In genomic region chr16:17367034-17367433, GRCh38 we compare ENCODE assay signal across 11 cellular contexts.
DNase-seq lines count a peak whose midpoint lies in the region; ATAC-seq and TF ChIP-seq lines count a peak whose summit lies in the region.
"Had no signal": no experiment of that assay in that cellular context is flagged by ENCODE, and none has a peak within 500 bp of the region (broad histone marks: within the 10 kb centered on the region; RNA-seq: fewer than 3 reads in every experiment).

No MANE protein-coding gene starts in this region.

- WGBS in mammary epithelial cell (ENCODE audit: low coverage, missing lambda C conversion rate): 100% methylated on average over 2 of the region's 9 CpGs

- H3K9ac ChIP-seq in mammary epithelial cell (ENCODE audit: insufficient read depth, low read length): no peak overlapping the region

- TF ChIP-seq CTCF in CD14-positive monocyte (IDR thresholded peaks at IDR 0.05) (no peak), GM20000 (IDR thresholded peaks at IDR 0.05; ENCODE audit: extremely low read depth, missing control alignments) (no peak), mammary epithelial cell (conservative IDR thresholded peaks at IDR 0.05 in 1 of 2, IDR thresholded peaks at IDR 0.05 in 1 of 2; ENCODE audit: extremely low read depth in 1 of 2, insufficient read depth in 1 of 2, low read depth in 1 of 2, low read length in 2 of 2) (no peak)

- DNase-seq in CD14-positive monocyte (ENCODE audit: low spot score): no peak
- peak; percentile 32 for DNase-seq in GM20000 (ENCODE audit: low spot score)
- DNase-seq in activated CD4-positive, alpha-beta memory T cell treated with anti-CD3 and anti-CD28 coated beads, Interleukin-2, amount 10 ng/mL, durations not matched to agents 7 days and 5 days: no peak
- peak in 2 of 9 donors; percentile 29 to 41 for DNase-seq in naive thymus-derived CD4-positive, alpha-beta T cell
- DNase-seq in mammary epithelial cell: no peak
- no peak for DNase-seq in mesenteric fat pad (ENCODE audit: low spot score)
- DNase-seq in NCI-H2029 treated with DMSO at 0.1 percent for 48 hours (lab: John Stamatoyannopoulos, UW): no peak
- DNase-seq: NCI-H187 treated with DMSO at 0.1 percent for 48 hours, NCI-H82 had no signal

- CTCF ChIA-PET in activated CD4-positive, alpha-beta memory T cell treated with anti-CD3 and anti-CD28 coated beads, Interleukin-2, amount 10 ng/mL, durations not matched to agents 7 days and 5 days (lab: Charles Lee): interaction anchor here (1.3 to 1.8 kb wide), 3 partner anchors 20 to 101 kb away, joined by 3 to 7 read pairs (median 4); no protein-coding TSS in a partner anchor
- CTCF ChIA-PET in naive thymus-derived CD4-positive, alpha-beta T cell (lab: Charles Lee): interaction anchor here (0.8 to 2.2 kb wide), 5 partner anchors 50 to 187 kb away, joined by 3 to 10 read pairs (median 3); no protein-coding TSS in a partner anchor
- CTCF ChIA-PET in mammary epithelial cell (lab: Charles Lee; ENCODE audit: low non-redundant PET): no interaction called here

- peak overlapping the region; percentile 63 to 98 (median 91) for H3K27ac Mint-ChIP-seq in CD14-positive monocyte
- peak overlapping the region; percentile 99 for H3K27ac Mint-ChIP-seq in activated CD4-positive, alpha-beta memory T cell treated with anti-CD3 and anti-CD28 coated beads, Interleukin-2, amount 10 ng/mL, durations not matched to agents 7 days and 5 days
- H3K27ac Mint-ChIP-seq in naive thymus-derived CD4-positive, alpha-beta T cell: peak overlapping the region; percentile 89 to 100 (median 99)

- peak overlapping the region; percentile 16 to 60 for H3K4me3 Mint-ChIP-seq in CD14-positive monocyte
- H3K4me3 Mint-ChIP-seq in activated CD4-positive, alpha-beta memory T cell treated with anti-CD3 and anti-CD28 coated beads, Interleukin-2, amount 10 ng/mL, durations not matched to agents 7 days and 5 days: no peak overlapping the region
- H3K4me3 Mint-ChIP-seq in naive thymus-derived CD4-positive, alpha-beta T cell: peak overlapping the region; percentile 34 to 96 (median 62)

- in situ Hi-C loops in mammary epithelial cell (cut with MboI; ENCODE audit: low sequenced_read_pairs in 2 of 2): loop anchor here in 1 of 2 donors (10.0 kb wide), 1 partner anchor 58 kb away; no protein-coding TSS in a partner anchor

- peak overlapping the region; percentile 70 for H3K27ac ChIP-seq in naive thymus-derived CD4-positive, alpha-beta T cell (ENCODE audit: low read depth, low read length)
- H3K27ac ChIP-seq in mammary epithelial cell (ENCODE audit: insufficient read depth, low read depth, low read length): no peak overlapping the region

- POLR2A ChIA-PET in activated CD4-positive, alpha-beta memory T cell treated with anti-CD3 and anti-CD28 coated beads, Interleukin-2, amount 10 ng/mL, durations not matched to agents 7 days and 5 days (lab: Charles Lee): interaction anchor here (1.2 to 15.6 kb wide), 4 partner anchors 8 to 1423 kb away, joined by 3 to 353 read pairs (median 35); partner anchors contain the start of gene RPS15A
- POLR2A ChIA-PET in naive thymus-derived CD4-positive, alpha-beta T cell (lab: Charles Lee): interaction anchor here (1.0 to 5.0 kb wide), 5 partner anchors 9 to 50 kb away, joined by 3 to 57 read pairs (median 5); no protein-coding TSS in a partner anchor

- dilution Hi-C loops in mammary epithelial cell (cut with HindIII; ENCODE audit: low sequenced_read_pairs): no loop called here

- peaks cover 82% of the 10 kb centered on the region for H3K4me1 Mint-ChIP-seq in CD14-positive monocyte
- peaks cover 97% of the 10 kb centered on the region for H3K4me1 Mint-ChIP-seq in activated CD4-positive, alpha-beta memory T cell treated with anti-CD3 and anti-CD28 coated beads, Interleukin-2, amount 10 ng/mL, durations not matched to agents 7 days and 5 days
- H3K4me1 Mint-ChIP-seq in naive thymus-derived CD4-positive, alpha-beta T cell: peaks cover 69 to 100% (median 97%) of the 10 kb centered on the region in 7 donors

- H3K9me3 Mint-ChIP-seq in CD14-positive monocyte: no peaks in the 10 kb centered on the region
- H3K9me3 Mint-ChIP-seq in activated CD4-positive, alpha-beta memory T cell treated with anti-CD3 and anti-CD28 coated beads, Interleukin-2, amount 10 ng/mL, durations not matched to agents 7 days and 5 days: peaks cover 2% of the 10 kb centered on the region
- peaks cover 0 to 9% (median 0%) of the 10 kb centered on the region in 11 donors for H3K9me3 Mint-ChIP-seq in naive thymus-derived CD4-positive, alpha-beta T cell

- no peak overlapping the region for H3K4me3 ChIP-seq in naive thymus-derived CD4-positive, alpha-beta T cell (ENCODE audit: low read length)
- no peak overlapping the region for H3K4me3 ChIP-seq in mammary epithelial cell (replicated peaks in 1 of 3; ENCODE audit: insufficient read depth in 1 of 3, low read depth in 2 of 3, low read length in 3 of 3)
- H3K4me3 ChIP-seq: coronary artery had no signal

- ATAC-seq in naive thymus-derived CD4-positive, alpha-beta T cell: no peak
- ATAC-seq in HG03175 (IDR thresholded peaks at IDR 0.05; ENCODE audit: unreplicated experiment): no peak

- peaks cover 90 to 95% of the 10 kb centered on the region in 2 donors for H3K4me1 ChIP-seq in naive thymus-derived CD4-positive, alpha-beta T cell (ENCODE audit: control insufficient read depth in 2 of 2, insufficient read depth in 2 of 2, low read length in 2 of 2)
- H3K4me1 ChIP-seq in mammary epithelial cell (ENCODE audit: insufficient read depth, low read length): peaks cover 7% of the 10 kb centered on the region

- H3K79me2 ChIP-seq in mammary epithelial cell (ENCODE audit: insufficient read depth, low read length): no peaks in the 10 kb centered on the region

- no TSS peak for BruUV-seq in mammary epithelial cell (replicated peaks; lab: Mats Ljungman, UMichigan)

- no peaks in the 10 kb centered on the region for H3K27me3 ChIP-seq in naive thymus-derived CD4-positive, alpha-beta T cell (ENCODE audit: control insufficient read depth in 2 of 2, insufficient read depth in 2 of 2, low read length in 2 of 2)
- H3K27me3 ChIP-seq in mammary epithelial cell (ENCODE audit: insufficient read depth, low read length): no peaks in the 10 kb centered on the region

- no peaks in the 10 kb centered on the region for H4K20me1 ChIP-seq in mammary epithelial cell (ENCODE audit: insufficient read depth, low read length)

- no peaks in the 10 kb centered on the region for H3K9me3 ChIP-seq in naive thymus-derived CD4-positive, alpha-beta T cell (ENCODE audit: control insufficient read depth in 2 of 3, low read length in 3 of 3)
- no peaks in the 10 kb centered on the region for H3K9me3 ChIP-seq in mammary epithelial cell (replicated peaks; ENCODE audit: insufficient read depth, low read length)

- intact Hi-C loops in CD14-positive monocyte (cut with micrococcal nuclease) (loop anchor here in 1 of 2 donors (5.0 kb wide), 1 partner anchor 50 kb away; no protein-coding TSS in a partner anchor), mammary epithelial cell (cut with micrococcal nuclease) (loop anchor here (10.0 kb wide), 1 partner anchor 92 kb away; no protein-coding TSS in a partner anchor)
- intact Hi-C loops in naive thymus-derived CD4-positive, alpha-beta T cell (cut with micrococcal nuclease): loop anchor here (5.0 to 10.0 kb wide), 6 partner anchors 50 to 1700 kb away; partner anchors contain the start of gene COQ7 (in 1 of the 2)

- no peaks in the 10 kb centered on the region for H3K36me3 ChIP-seq in naive thymus-derived CD4-positive, alpha-beta T cell (ENCODE audit: control insufficient read depth in 2 of 3, insufficient read depth in 3 of 3, low read length in 3 of 3)
- no peaks in the 10 kb centered on the region for H3K36me3 ChIP-seq in mammary epithelial cell (ENCODE audit: insufficient read depth, low read length)

- no peak overlapping the region for H2AFZ ChIP-seq in mammary epithelial cell (ENCODE audit: low read depth, low read length)

- no peaks in the 10 kb centered on the region for H3K27me3 Mint-ChIP-seq in CD14-positive monocyte (ENCODE audit: low read depth in 3 of 3)
- H3K27me3 Mint-ChIP-seq in activated CD4-positive, alpha-beta memory T cell treated with anti-CD3 and anti-CD28 coated beads, Interleukin-2, amount 10 ng/mL, durations not matched to agents 7 days and 5 days: no peaks in the 10 kb centered on the region
- no peaks in the 10 kb centered on the region for H3K27me3 Mint-ChIP-seq in naive thymus-derived CD4-positive, alpha-beta T cell

- no peak overlapping the region for H3K4me2 ChIP-seq in mammary epithelial cell (ENCODE audit: insufficient read depth, low read depth, low read length)

- H3K36me3 Mint-ChIP-seq in CD14-positive monocyte: peaks cover 9 to 14% of the 10 kb centered on the region in 2 donors
- H3K36me3 Mint-ChIP-seq in activated CD4-positive, alpha-beta memory T cell treated with anti-CD3 and anti-CD28 coated beads, Interleukin-2, amount 10 ng/mL, durations not matched to agents 7 days and 5 days (ENCODE audit: low read depth): peaks cover 43% of the 10 kb centered on the region
- peaks cover 0 to 41% (median 0%) of the 10 kb centered on the region in 5 donors for H3K36me3 Mint-ChIP-seq in naive thymus-derived CD4-positive, alpha-beta T cell
